In the genomic region with DNA sequence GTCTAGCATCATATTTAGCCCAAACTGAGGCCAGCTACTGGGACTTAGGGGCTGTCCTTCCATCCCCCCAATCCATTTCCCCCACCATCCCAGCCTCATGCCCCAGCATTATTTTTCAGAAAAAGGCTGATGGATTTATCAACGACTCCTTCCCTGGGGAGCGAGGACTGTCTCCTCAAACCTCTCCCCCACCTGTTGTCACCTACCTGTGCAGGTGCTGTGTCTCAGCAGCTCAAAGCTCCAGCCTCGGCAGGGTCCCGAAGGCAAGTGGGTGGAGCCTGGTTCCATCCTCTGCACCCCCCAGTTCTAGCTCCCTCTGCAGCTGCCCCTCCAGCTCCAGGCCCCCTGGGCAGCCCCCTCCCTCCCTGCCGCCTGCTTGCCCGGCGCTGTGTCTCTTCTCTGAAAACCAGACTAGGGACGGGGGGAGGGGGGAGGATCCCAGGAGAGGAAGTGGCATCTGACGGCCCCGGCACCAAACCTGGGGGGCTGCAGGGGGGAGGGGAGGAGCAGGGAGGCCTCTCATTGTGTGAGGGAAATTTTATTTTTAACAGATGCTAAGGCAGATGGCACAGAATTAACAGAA, we compare ENCODE assay signal across 15 cellular contexts.
"Had no signal": no experiment of that assay in that cellular context is flagged by ENCODE, and none has a peak within 500 bp of the region (broad histone marks: within the 10 kb centered on the region; RNA-seq: fewer than 3 reads in every experiment).

No MANE protein-coding gene starts in this region.

- H3K36me3 ChIP-seq: ascending aorta, esophagus muscularis mucosa, left lung, transverse colon had no signal

- H3K27ac ChIP-seq: ascending aorta, esophagus muscularis mucosa, left lung, transverse colon had no signal

- H3K4me1 ChIP-seq: ascending aorta, left lung had no signal

- H3K4me3 ChIP-seq: ascending aorta, esophagus muscularis mucosa, left lung, mucosa of descending colon, smooth muscle cell, transverse colon had no signal

- H3K9me3 Mint-ChIP-seq: activated T-cell treated with anti-CD3 and anti-CD28 coated beads, Interleukin-2, amount 50 U/mL, for 4 hours; stimulated activated memory B cell treated with anti-CD40 and anti-IgM and Interleukin-4, amounts not matched to agents 10 μg/mL and 1 μg/mL and 100 μg/mL, for 72 hours had no signal

- H3K27ac Mint-ChIP-seq: activated naive CD8-positive, alpha-beta T cell; stimulated activated memory B cell treated with anti-CD40 and anti-IgM and Interleukin-4, amounts not matched to agents 10 μg/mL and 1 μg/mL and 100 μg/mL, for 72 hours had no signal

- H3K4me1 Mint-ChIP-seq: stimulated activated memory B cell treated with anti-CD40 and anti-IgM and Interleukin-4, amounts not matched to agents 10 μg/mL and 1 μg/mL and 100 μg/mL, for 72 hours had no signal

- ATAC-seq: activated T-cell treated with anti-CD3 and anti-CD28 coated beads, Interleukin-2, amount 50 U/mL, for 4 hours; left lung; mucosa of descending colon; naive thymus-derived CD8-positive, alpha-beta T cell; right cardiac atrium; stimulated activated memory B cell treated with anti-CD40 and anti-IgM and Interleukin-4, amounts not matched to agents 10 μg/mL and 1 μg/mL and 100 μg/mL, for 72 hours had no signal

- H3K4me3 Mint-ChIP-seq: activated naive CD8-positive, alpha-beta T cell; activated T-cell treated with anti-CD3 and anti-CD28 coated beads, Interleukin-2, amount 50 U/mL, for 4 hours; naive thymus-derived CD8-positive, alpha-beta T cell; stimulated activated memory B cell treated with anti-CD40 and anti-IgM and Interleukin-4, amounts not matched to agents 10 μg/mL and 1 μg/mL and 100 μg/mL, for 72 hours had no signal

- H3K27me3 ChIP-seq: ascending aorta had no signal

- DNase-seq: activated CD4-positive, alpha-beta T cell treated with anti-CD3 and anti-CD28 coated beads, Interleukin-2, amount 50 U/mL, for 1 hour; activated effector memory CD4-positive, alpha-beta T cell treated with anti-CD3 and anti-CD28 coated beads, Interleukin-2, amount 50 U/mL, for 16 hours; activated T-cell treated with anti-CD3 and anti-CD28 coated beads, Interleukin-2, amount 50 U/mL, for 4 hours; left lung; mucosa of descending colon; naive thymus-derived CD8-positive, alpha-beta T cell; posterior cingulate gyrus; right cardiac atrium; T-helper 2 cell; transverse colon had no signal

- H3K36me3 Mint-ChIP-seq: activated naive CD8-positive, alpha-beta T cell; stimulated activated memory B cell treated with anti-CD40 and anti-IgM and Interleukin-4, amounts not matched to agents 10 μg/mL and 1 μg/mL and 100 μg/mL, for 72 hours had no signal

- H3K9me3 ChIP-seq: ascending aorta, esophagus muscularis mucosa, left lung, mucosa of descending colon, transverse colon had no signal
